1 cellular context compared by ENCODE assay signal in the genomic region with DNA sequence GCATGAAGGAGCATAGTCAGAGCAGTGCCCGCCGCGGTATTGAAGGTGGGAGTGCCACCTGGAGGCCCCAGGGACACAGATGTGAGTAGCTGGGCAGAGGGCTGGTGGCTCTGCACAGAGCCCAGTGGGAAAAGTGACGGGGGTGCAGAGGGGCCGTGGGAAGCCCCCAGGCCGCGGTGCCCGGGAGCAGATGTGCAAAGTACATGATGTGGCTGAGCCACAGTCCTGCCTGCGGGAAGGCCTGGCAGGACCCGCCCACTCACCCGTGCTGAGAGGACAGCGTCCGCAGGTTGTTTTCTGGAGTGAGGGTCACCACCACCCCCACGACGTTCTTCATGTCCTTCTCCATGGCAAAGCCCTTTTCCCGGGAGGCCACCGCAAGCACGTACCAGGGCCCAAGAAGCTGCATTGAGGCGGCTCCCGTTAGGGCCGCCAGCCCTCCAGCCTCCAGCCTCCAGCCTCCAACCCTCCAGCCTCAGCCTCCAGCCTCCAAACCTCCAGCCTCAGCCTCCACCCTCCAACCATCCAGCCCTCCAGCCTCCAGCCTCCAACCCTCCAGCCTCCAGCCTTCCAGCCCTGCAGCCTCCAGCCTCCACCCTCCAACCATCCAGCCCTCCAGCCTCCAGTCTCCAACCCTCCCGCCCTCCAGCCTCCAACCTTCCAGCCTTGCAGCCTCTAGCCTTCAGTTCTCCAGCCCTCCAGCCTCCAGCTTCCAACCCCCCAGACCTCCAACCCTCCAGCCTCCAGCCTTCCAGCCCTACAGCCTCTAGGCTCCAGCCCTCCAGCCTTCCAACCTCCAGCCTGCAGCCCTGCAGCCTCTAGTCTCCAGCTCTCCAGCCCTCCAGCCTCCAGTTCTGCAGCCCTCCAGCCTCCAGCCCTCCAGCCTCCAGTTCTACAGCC.
A peak's percentile ranks its signal among the peaks of the same experiment; 100 is the strongest.
TF ChIP-seq lines count a peak whose summit lies in the region.

No MANE protein-coding gene starts in this region.

TF ChIP-seq in WTC11, 78 proteins besides CTCF, POLR2A, EP300 and RAD21:
- TF ChIP-seq GTF2I (CRISPR knock-in tag; conservative IDR thresholded peaks at IDR 0.05): peak; percentile 60; the same call in 1 of the 2 replicates
- no peak for TF ChIP-seq FOXP1 (CRISPR knock-in tag; IDR thresholded peaks at IDR 0.05; ENCODE audit: borderline replicate concordance)
TF ChIP-seq in WTC11: peak in this region for 1.
